8 cellular contexts compared by ENCODE assay signal in the genomic region with DNA sequence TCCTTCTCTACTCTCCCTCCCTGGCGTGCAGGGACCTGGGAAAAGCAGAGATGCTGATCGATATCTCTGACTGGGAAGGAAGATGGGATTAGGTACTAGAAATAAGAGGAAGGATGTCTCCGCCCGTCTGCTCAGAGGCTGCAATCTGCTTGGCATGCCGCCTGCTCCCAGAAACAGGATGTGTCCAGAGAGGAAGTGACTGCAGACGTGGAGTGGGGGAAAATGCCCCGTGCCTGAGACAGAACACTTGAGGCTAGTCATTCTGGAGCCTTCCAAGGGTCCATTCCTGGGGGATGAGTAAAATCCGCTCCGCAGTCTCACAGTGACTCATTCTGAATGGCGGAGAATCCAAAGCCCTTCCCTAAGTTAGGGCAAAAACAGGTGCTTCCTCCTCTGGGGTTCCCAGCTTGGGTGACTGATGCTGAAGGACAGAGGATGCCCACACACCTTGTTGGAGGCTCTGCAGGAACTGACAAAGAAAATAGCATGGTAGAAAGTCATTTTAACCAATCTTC. TPM values are rescaled to one million over a fixed set of nuclear protein-coding genes. Genes with fewer than 3 reads are reported as not detected.
DNase-seq lines count a peak whose midpoint lies in the region; ATAC-seq and TF ChIP-seq lines count a peak whose summit lies in the region.

No MANE protein-coding gene starts in this region.

- H3K27me3 ChIP-seq in endodermal cell (ENCODE audit: control insufficient read depth, insufficient read depth, low read length, poor library complexity, severe bottlenecking): no peaks in the 10 kb centered on the region

- no peak for TF ChIP-seq CTCF in endodermal cell (conservative IDR thresholded peaks at IDR 0.05)

- H3K9me3 ChIP-seq in endodermal cell (ENCODE audit: control insufficient read depth, low read length): no peaks in the 10 kb centered on the region
- H3K9me3 ChIP-seq in mesodermal cell (ENCODE audit: control insufficient read depth, low read length): peaks cover 8% of the 10 kb centered on the region

- no peak overlapping the region for H3K4me3 Mint-ChIP-seq in endodermal cell
- no peak overlapping the region for H3K4me3 Mint-ChIP-seq in activated naive CD8-positive, alpha-beta T cell treated with anti-CD3 and anti-CD28 coated beads, Interleukin-2, amount 50 U/mL, for 24 hours

- H3K27ac ChIP-seq in endodermal cell (ENCODE audit: low read depth, low read length): no peak overlapping the region
- peak overlapping the region; percentile 96 for H3K27ac ChIP-seq in mesodermal cell (ENCODE audit: low read depth, low read length, severe bottlenecking)

- H3K4me3 ChIP-seq in endodermal cell (ENCODE audit: low read length) (no peak overlapping the region), mesodermal cell (ENCODE audit: extremely low read depth, insufficient read depth, low read length, poor library complexity, severe bottlenecking) (no peak overlapping the region)

- H3K4me1 ChIP-seq in endodermal cell (ENCODE audit: control insufficient read depth, insufficient read depth, low read length) (no peaks in the 10 kb centered on the region), mesodermal cell (ENCODE audit: control insufficient read depth, insufficient read depth, low read length, poor library complexity, severe bottlenecking) (peaks cover 47% of the 10 kb centered on the region)

- no peak overlapping the region for H3K27ac Mint-ChIP-seq in endodermal cell
- no peak overlapping the region for H3K27ac Mint-ChIP-seq in activated naive CD8-positive, alpha-beta T cell treated with anti-CD3 and anti-CD28 coated beads, Interleukin-2, amount 50 U/mL, for 24 hours

- no peaks in the 10 kb centered on the region for H3K9me3 Mint-ChIP-seq in endodermal cell
- H3K9me3 Mint-ChIP-seq in activated naive CD8-positive, alpha-beta T cell treated with anti-CD3 and anti-CD28 coated beads, Interleukin-2, amount 50 U/mL, for 24 hours: no peaks in the 10 kb centered on the region

- peak; percentile 99 for DNase-seq in GM04504 (ENCODE audit: low read depth)
- peak; percentile 66 for DNase-seq in endodermal cell
- DNase-seq in activated naive CD8-positive, alpha-beta T cell treated with anti-CD3 and anti-CD28 coated beads, Interleukin-2, amount 50 U/mL, for 24 hours: no peak

- WGBS in endodermal cell (ENCODE audit: insufficient coverage in 1 of 2, insufficient read length in 1 of 2), 2 experiments: 62 to 71% methylated on average over 5 to 9 of the region's 10 CpGs
- WGBS in mesodermal cell (ENCODE audit: insufficient coverage in 2 of 2), 2 experiments: 33 to 35% methylated on average over 8 of the region's 10 CpGs

- H3K36me3 ChIP-seq in endodermal cell (ENCODE audit: control insufficient read depth, insufficient read depth, low read length): no peaks in the 10 kb centered on the region
- H3K36me3 ChIP-seq in mesodermal cell (ENCODE audit: control insufficient read depth, insufficient read depth, low read length): no peaks in the 10 kb centered on the region

- peaks cover 4% of the 10 kb centered on the region for H3K4me1 Mint-ChIP-seq in endodermal cell
- peaks cover 43% of the 10 kb centered on the region for H3K4me1 Mint-ChIP-seq in activated naive CD8-positive, alpha-beta T cell treated with anti-CD3 and anti-CD28 coated beads, Interleukin-2, amount 50 U/mL, for 24 hours

- H3K27me3 Mint-ChIP-seq in endodermal cell (ENCODE audit: insufficient read depth): peaks cover 2% of the 10 kb centered on the region
- H3K27me3 Mint-ChIP-seq in activated naive CD8-positive, alpha-beta T cell treated with anti-CD3 and anti-CD28 coated beads, Interleukin-2, amount 50 U/mL, for 24 hours: no peaks in the 10 kb centered on the region

- H3K36me3 Mint-ChIP-seq in endodermal cell (ENCODE audit: low read depth): no peaks in the 10 kb centered on the region
- no peaks in the 10 kb centered on the region for H3K36me3 Mint-ChIP-seq in activated naive CD8-positive, alpha-beta T cell treated with anti-CD3 and anti-CD28 coated beads, Interleukin-2, amount 50 U/mL, for 24 hours (ENCODE audit: low read depth)

- ATAC-seq in activated naive CD8-positive, alpha-beta T cell treated with anti-CD3 and anti-CD28 coated beads, Interleukin-2, amount 50 U/mL, for 24 hours: no peak
- ATAC-seq in GM18873 (IDR thresholded peaks at IDR 0.05; ENCODE audit: low FRiP score, unreplicated experiment) (no peak), HG02759 (IDR thresholded peaks at IDR 0.05; ENCODE audit: unreplicated experiment) (no peak), HG02938 (IDR thresholded peaks at IDR 0.05; ENCODE audit: unreplicated experiment) (no peak)

- no peak overlapping the region for H3K9ac ChIP-seq in endodermal cell (ENCODE audit: extremely low read depth, low read length, poor library complexity, severe bottlenecking)

TF ChIP-seq in PFSK-1, 5 proteins besides CTCF, POLR2A, EP300 and RAD21:
- TF ChIP-seq SIN3A (IDR thresholded peaks at IDR 0.05; ENCODE audit: borderline replicate concordance, insufficient read depth, low read length): peak; percentile 94; the same call in 1 of the 2 replicates
- TF ChIP-seq, protein P1, sequence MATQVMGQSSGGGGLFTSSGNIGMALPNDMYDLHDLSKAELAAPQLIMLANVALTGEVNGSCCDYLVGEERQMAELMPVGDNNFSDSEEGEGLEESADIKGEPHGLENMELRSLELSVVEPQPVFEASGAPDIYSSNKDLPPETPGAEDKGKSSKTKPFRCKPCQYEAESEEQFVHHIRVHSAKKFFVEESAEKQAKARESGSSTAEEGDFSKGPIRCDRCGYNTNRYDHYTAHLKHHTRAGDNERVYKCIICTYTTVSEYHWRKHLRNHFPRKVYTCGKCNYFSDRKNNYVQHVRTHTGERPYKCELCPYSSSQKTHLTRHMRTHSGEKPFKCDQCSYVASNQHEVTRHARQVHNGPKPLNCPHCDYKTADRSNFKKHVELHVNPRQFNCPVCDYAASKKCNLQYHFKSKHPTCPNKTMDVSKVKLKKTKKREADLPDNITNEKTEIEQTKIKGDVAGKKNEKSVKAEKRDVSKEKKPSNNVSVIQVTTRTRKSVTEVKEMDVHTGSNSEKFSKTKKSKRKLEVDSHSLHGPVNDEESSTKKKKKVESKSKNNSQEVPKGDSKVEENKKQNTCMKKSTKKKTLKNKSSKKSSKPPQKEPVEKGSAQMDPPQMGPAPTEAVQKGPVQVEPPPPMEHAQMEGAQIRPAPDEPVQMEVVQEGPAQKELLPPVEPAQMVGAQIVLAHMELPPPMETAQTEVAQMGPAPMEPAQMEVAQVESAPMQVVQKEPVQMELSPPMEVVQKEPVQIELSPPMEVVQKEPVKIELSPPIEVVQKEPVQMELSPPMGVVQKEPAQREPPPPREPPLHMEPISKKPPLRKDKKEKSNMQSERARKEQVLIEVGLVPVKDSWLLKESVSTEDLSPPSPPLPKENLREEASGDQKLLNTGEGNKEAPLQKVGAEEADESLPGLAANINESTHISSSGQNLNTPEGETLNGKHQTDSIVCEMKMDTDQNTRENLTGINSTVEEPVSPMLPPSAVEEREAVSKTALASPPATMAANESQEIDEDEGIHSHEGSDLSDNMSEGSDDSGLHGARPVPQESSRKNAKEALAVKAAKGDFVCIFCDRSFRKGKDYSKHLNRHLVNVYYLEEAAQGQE (IDR thresholded peaks at IDR 0.05; ENCODE audit: insufficient read depth in 1 of 2, low read depth in 2 of 2, low read length in 2 of 2): peak; percentile 36 to 74; a peak in 1 of 4 replicates
- TF ChIP-seq TAF1 (IDR thresholded peaks at IDR 0.05; ENCODE audit: borderline replicate concordance, insufficient read depth, low read length): peak; percentile 58; the same call in 1 of the 2 replicates
- TF ChIP-seq POLR2AphosphoS5 (IDR thresholded peaks at IDR 0.05; ENCODE audit: low read depth, low read length): peak; percentile 46; the same call in 1 of the 2 replicates
- peak; percentile 89 for TF ChIP-seq FOXP2 (optimal IDR thresholded peaks at IDR 0.05; ENCODE audit: borderline replicate concordance, extremely low read depth, extremely low read length, insufficient read depth)

RNA-seq across cellular contexts. Expression of a gene that starts 45.0 kb away (rescaled TPM):
- 8.3 TPM for polyA plus RNA-seq in PFSK-1 (2012; ENCODE audit: insufficient read length, low read depth)
- 10 to 100 TPM; 33.6 to 34.1 TPM for total RNA-seq in endodermal cell
- 25.2 TPM for polyA plus RNA-seq in endodermal cell (2013, experiment 1 of 2)
- polyA plus RNA-seq in endodermal cell (2013, experiment 2 of 2): 27.9 TPM
- polyA plus RNA-seq in mesodermal cell (2013, experiment 1 of 2): 177 TPM
- polyA plus RNA-seq in mesodermal cell (2013, experiment 2 of 2): 184 TPM
